Comparison of ENCODE assay signal across 17 cellular contexts in the genomic region with DNA sequence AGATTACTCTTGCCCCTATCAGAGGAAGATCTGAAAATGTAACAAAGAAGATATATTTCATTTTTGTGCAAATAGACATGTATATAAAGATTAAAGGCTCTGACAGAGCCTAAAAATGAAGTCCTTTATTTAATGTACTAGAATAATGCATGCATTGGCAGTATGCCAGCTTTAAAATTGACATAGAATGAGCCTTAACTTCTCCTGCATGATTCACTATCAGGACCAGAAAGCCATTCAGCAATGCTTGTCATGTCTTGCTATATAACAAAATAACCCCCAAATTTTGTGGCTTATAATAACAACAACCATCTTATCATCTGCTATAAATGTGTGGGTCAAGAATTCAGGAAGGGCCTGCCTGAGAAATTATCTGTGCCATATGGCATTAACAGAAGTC.
DNase-seq lines count a peak whose midpoint lies in the region; ATAC-seq and TF ChIP-seq lines count a peak whose summit lies in the region.
"Had no signal": no experiment of that assay in that cellular context is flagged by ENCODE, and none has a peak within 500 bp of the region (broad histone marks: within the 10 kb centered on the region; RNA-seq: fewer than 3 reads in every experiment).

No MANE protein-coding gene starts in this region.

- H3K27me3 Mint-ChIP-seq in natural killer cell treated with Interleukin-12 subunit alpha and Interleukin-12 subunit beta and Interleukin-15 and Interleukin-18, amount 100 ng/mL, for 72 hours, result no peaks in the 10 kb centered on the region

- H3K4me3 ChIP-seq in SK-N-MC, result no peak overlapping the region
- H3K4me3 ChIP-seq: HAP-1 had no signal

- in situ Hi-C loops in GM13976 (cut with MboI; ENCODE audit: low sequenced_read_pairs, unreplicated experiment), result no loop called here

- ATAC-seq in natural killer cell treated with Interleukin-12 subunit alpha and Interleukin-12 subunit beta and Interleukin-15 and Interleukin-18, amount 100 ng/mL, for 72 hours, result no peak
- ATAC-seq: Panc1 had no signal

- no peaks in the 10 kb centered on the region for H3K36me3 Mint-ChIP-seq in natural killer cell treated with Interleukin-12 subunit alpha and Interleukin-12 subunit beta and Interleukin-15 and Interleukin-18, amount 100 ng/mL, for 72 hours

- no peak overlapping the region for H3K4me3 Mint-ChIP-seq in natural killer cell treated with Interleukin-12 subunit alpha and Interleukin-12 subunit beta and Interleukin-15 and Interleukin-18, amount 100 ng/mL, for 72 hours

- H3K9ac ChIP-seq in SK-N-MC (ENCODE audit: insufficient read length), result no peak overlapping the region

- H3K27ac ChIP-seq in SK-N-MC, result no peak overlapping the region

- TF ChIP-seq CTCF in GM13976 (IDR thresholded peaks at IDR 0.05; ENCODE audit: borderline replicate concordance, control extremely low read depth, extremely low read depth, insufficient read depth, missing control alignments), result no peak

- DNase-seq in NCI-H146 (lab: John Stamatoyannopoulos, UW) (peak; percentile 3), NCI-H146 treated with DMSO at 0.1 percent for 48 hours (lab: John Stamatoyannopoulos, UW; ENCODE audit: unreplicated experiment) (no peak), NCI-H1105 (lab: John Stamatoyannopoulos, UW) (peak; percentile 44), NCI-H2171 (lab: John Stamatoyannopoulos, UW) (peak; percentile 4), SK-N-MC (ENCODE audit: low read depth, low spot score) (peak; percentile 16), GM13976 (ENCODE audit: low spot score) (no peak), T-helper 1 cell (no peak)
- DNase-seq in natural killer cell treated with Interleukin-12 subunit alpha and Interleukin-12 subunit beta and Interleukin-15 and Interleukin-18, amount 100 ng/mL, for 72 hours (ENCODE audit: low spot score), result no peak
- DNase-seq: 8988T, C1 segment of cervical spinal cord, DMS53, Kasumi-1, NCI-H510A, Right ventricle myocardium superior, T1000 had no signal

- no peak overlapping the region for H3K27ac Mint-ChIP-seq in natural killer cell treated with Interleukin-12 subunit alpha and Interleukin-12 subunit beta and Interleukin-15 and Interleukin-18, amount 100 ng/mL, for 72 hours

- H3K4me1 Mint-ChIP-seq in natural killer cell treated with Interleukin-12 subunit alpha and Interleukin-12 subunit beta and Interleukin-15 and Interleukin-18, amount 100 ng/mL, for 72 hours (ENCODE audit: low read depth in 2 of 2), result no peaks in the 10 kb centered on the region

- H3K9me3 Mint-ChIP-seq in natural killer cell treated with Interleukin-12 subunit alpha and Interleukin-12 subunit beta and Interleukin-15 and Interleukin-18, amount 100 ng/mL, for 72 hours, result peaks cover 6% of the 10 kb centered on the region

- no peaks in the 10 kb centered on the region for H3K9me3 ChIP-seq in SK-N-MC (ENCODE audit: low read depth, low read length)
- H3K9me3 ChIP-seq: HAP-1 had no signal

- no peaks in the 10 kb centered on the region for H3K36me3 ChIP-seq in SK-N-MC (ENCODE audit: insufficient read depth, low read length)
- H3K36me3 ChIP-seq: HAP-1 had no signal

Comparison
In these comparisons a context has a peak if more than half of its experiments do, and no peak if none do; other contexts are left out.
1. DNase-seq: peak in NCI-H146 (single experiment), NCI-H1105 (single experiment), NCI-H2171 (single experiment) and SK-N-MC (single experiment); none in NCI-H146 treated with DMSO at 0.1 percent for 48 hours (single experiment), natural killer cell treated with Interleukin-12 subunit alpha and Interleukin-12 subunit beta and Interleukin-15 and Interleukin-18, amount 100 ng/mL, for 72 hours (single experiment), GM13976 (single experiment) and T-helper 1 cell (0 of 5).